ENCODE assay signal across 16 cellular contexts in the genomic region with DNA sequence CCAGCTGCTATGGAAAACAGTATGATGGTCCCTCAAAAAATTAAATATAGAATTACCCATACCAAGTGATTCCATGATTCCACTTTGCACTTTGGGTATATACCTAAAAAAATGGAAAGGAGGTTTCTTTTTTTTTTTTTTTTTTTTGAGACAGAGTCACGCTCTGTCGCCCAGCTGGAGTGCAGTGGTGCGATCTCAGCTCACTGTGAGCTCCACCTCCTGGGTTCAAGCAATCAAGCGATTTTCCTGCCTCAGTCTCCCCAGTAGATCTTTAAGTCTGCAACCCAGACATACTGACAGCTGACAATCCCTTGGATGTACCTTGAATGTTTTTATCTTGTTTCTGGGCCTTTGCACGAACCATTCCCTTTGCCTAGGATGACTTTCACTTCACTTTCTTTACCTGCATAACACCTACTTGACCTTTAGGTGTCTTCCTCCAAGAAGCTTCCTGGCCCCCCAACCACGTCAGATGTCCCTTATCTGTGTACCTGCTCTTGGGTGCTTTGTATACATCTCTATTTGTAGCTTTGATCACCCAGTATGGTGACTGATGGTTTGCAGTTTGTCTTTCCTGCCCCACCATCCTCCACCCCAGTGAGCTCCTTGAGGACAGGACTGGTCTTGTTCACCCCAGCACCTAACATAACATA. TPM values are rescaled to one million over a fixed set of nuclear protein-coding genes. Genes with fewer than 3 reads are reported as not detected.
A peak's percentile ranks its signal among the peaks of the same experiment; 100 is the strongest.
DNase-seq lines count a peak whose midpoint lies in the region; ATAC-seq and TF ChIP-seq lines count a peak whose summit lies in the region.
"Had no signal": no experiment of that assay in that cellular context is flagged by ENCODE, and none has a peak within 500 bp of the region (broad histone marks: within the 10 kb centered on the region; RNA-seq: fewer than 3 reads in every experiment).

No MANE protein-coding gene starts in this region.

- intact Hi-C loops in activated B cell treated with CpG ODN at 0.5 μM for 24 hours (cut with micrococcal nuclease) (loop anchor here (1.0 to 5.0 kb wide), 2 partner anchors 8 to 35 kb away; no protein-coding TSS in a partner anchor), lower lobe of right lung (cut with DNase I) (no loop called here)

- H3K9me3 ChIP-seq in lower lobe of right lung: no peaks in the 10 kb centered on the region
- H3K9me3 ChIP-seq: right atrium auricular region, upper lobe of left lung had no signal

- H3K4me3 ChIP-seq in GM12864 (ENCODE audit: low read depth, low read length) (no peak overlapping the region), lower lobe of right lung (no peak overlapping the region)
- H3K4me3 ChIP-seq: right atrium auricular region, upper lobe of left lung had no signal

- H3K27me3 Mint-ChIP-seq in activated B cell treated with CpG ODN at 0.5 μM for 24 hours: no peaks in the 10 kb centered on the region
- no peaks in the 10 kb centered on the region for H3K27me3 Mint-ChIP-seq in naive B cell

- DNase-seq in DMS53 (lab: John Stamatoyannopoulos, UW) (peak; percentile 72), DMS53 treated with DMSO at 0.1 percent for 48 hours (lab: John Stamatoyannopoulos, UW; ENCODE audit: unreplicated experiment) (no peak), GM12864 (ENCODE audit: low read depth) (no peak), activated B cell treated with CpG ODN at 0.5 μM for 24 hours (no peak), naive B cell (no peak), lower lobe of right lung (no peak), NOMO-1 (lab: John Stamatoyannopoulos, UW; ENCODE audit: unreplicated experiment in 2 of 2) (no peak)
- DNase-seq: dermis blood vessel endothelial cell, left ventricle myocardium superior, NCI-H82, T1000, upper lobe of left lung had no signal

- H3K4me3 Mint-ChIP-seq in activated B cell treated with CpG ODN at 0.5 μM for 24 hours (peak overlapping the region; percentile 45), naive B cell (peak overlapping the region in 7 of 8 donors; percentile 9 to 80 (median 44))
- H3K4me3 Mint-ChIP-seq: neural crest cell had no signal

- CTCF ChIA-PET in activated B cell treated with CpG ODN at 0.5 μM for 24 hours (lab: Charles Lee): interaction anchor here (0.8 to 1.4 kb wide), 3 partner anchors 17 to 35 kb away, joined by 3 to 8 read pairs (median 3); no protein-coding TSS in a partner anchor

- ATAC-seq in activated B cell treated with CpG ODN at 0.5 μM for 24 hours (ENCODE audit: low read depth) (peak; percentile 22), naive B cell (ENCODE audit: low read depth in 2 of 2) (peak; percentile 11 to 18), lower lobe of right lung (no peak), GM21786 (IDR thresholded peaks at IDR 0.05; ENCODE audit: unreplicated experiment) (no peak)
- ATAC-seq: left ventricle myocardium superior had no signal

- peaks cover 15% of the 10 kb centered on the region for H3K4me1 ChIP-seq in lower lobe of right lung
- H3K4me1 ChIP-seq: right atrium auricular region had no signal

- H3K4me1 Mint-ChIP-seq in activated B cell treated with CpG ODN at 0.5 μM for 24 hours (peaks cover 85% of the 10 kb centered on the region), naive B cell (peaks cover 33 to 89% (median 63%) of the 10 kb centered on the region in 3 donors)
- H3K4me1 Mint-ChIP-seq: neural crest cell had no signal

- H3K9me3 Mint-ChIP-seq in activated B cell treated with CpG ODN at 0.5 μM for 24 hours (no peaks in the 10 kb centered on the region), naive B cell (peaks cover 0 to 4% (median 0%) of the 10 kb centered on the region in 7 donors)
- H3K9me3 Mint-ChIP-seq: neural crest cell had no signal

- H3K36me3 Mint-ChIP-seq in activated B cell treated with CpG ODN at 0.5 μM for 24 hours (ENCODE audit: low read depth) (peaks cover 12% of the 10 kb centered on the region), naive B cell (peaks cover 0 to 4% of the 10 kb centered on the region in 2 donors)

- peak; percentile 13 for TF ChIP-seq CTCF in GM12864 (IDR thresholded peaks at IDR 0.05; ENCODE audit: low read depth, low read length, missing control alignments)
- TF ChIP-seq CTCF in activated B cell treated with CpG ODN at 0.5 μM for 24 hours (IDR thresholded peaks at IDR 0.05): no peak
- no peak for TF ChIP-seq CTCF in lower lobe of right lung (IDR thresholded peaks at IDR 0.05)

- no peaks in the 10 kb centered on the region for H3K27me3 ChIP-seq in lower lobe of right lung (ENCODE audit: low read depth)
- H3K27me3 ChIP-seq: right atrium auricular region, upper lobe of left lung had no signal

- POLR2A ChIA-PET in activated B cell treated with CpG ODN at 0.5 μM for 24 hours (lab: Charles Lee): interaction anchor here (0.6 to 17.5 kb wide), 6 partner anchors 11 to 237 kb away, joined by 4 to 425 read pairs (median 6); a partner anchor contains a TSS

- H3K27ac Mint-ChIP-seq in activated B cell treated with CpG ODN at 0.5 μM for 24 hours (peak overlapping the region; percentile 92), naive B cell (peak overlapping the region; percentile 96 to 100 (median 99))

- H3K36me3 ChIP-seq in lower lobe of right lung: peaks cover 10% of the 10 kb centered on the region
- H3K36me3 ChIP-seq: right atrium auricular region had no signal

- no peak overlapping the region for H3K27ac ChIP-seq in lower lobe of right lung
- H3K27ac ChIP-seq: 22Rv1, right atrium auricular region, upper lobe of left lung had no signal

RNA-seq across cellular contexts. Expression of a gene that starts 11.6 kb away (rescaled TPM):
- total RNA-seq in activated B cell treated with CpG ODN at 0.5 μM for 24 hours (4.4 and 5.7 TPM in 2 replicates), lower lobe of right lung (3.1 TPM)
- polyA plus RNA-seq in naive B cell (ENCODE audit: low read depth in 6 of 6): under 1 TPM in 3 of 6 donors, not detected in 3; 0.09 to 0.31 (median 0.11) TPM

RNA-seq across cellular contexts. Expression of a gene that starts 14.6 kb away (rescaled TPM):
- total RNA-seq in activated B cell treated with CpG ODN at 0.5 μM for 24 hours (424 and 458 TPM in 2 replicates), lower lobe of right lung (83.5 TPM)
- 1,000 to 10,000 TPM; 1,601 to 2,628 (median 2,020) TPM for polyA plus RNA-seq in naive B cell (ENCODE audit: low read depth in 6 of 6)

RNA-seq across cellular contexts. Expression of a gene that starts 46.4 kb away (rescaled TPM):
- total RNA-seq in activated B cell treated with CpG ODN at 0.5 μM for 24 hours (not detected in 2 replicates), lower lobe of right lung (7.5 TPM)
- polyA plus RNA-seq in naive B cell (ENCODE audit: low read depth in 6 of 6): under 1 TPM in 4 of 6 donors, not detected in 2; 0.32 to 0.72 (median 0.37) TPM
- total RNA-seq: dermis blood vessel endothelial cell, left ventricle myocardium superior, right atrium auricular region had no signal

Comparison
In these comparisons a context has a peak if more than half of its experiments do, and no peak if none do; other contexts are left out.
1. ATAC-seq: peak in activated B cell treated with CpG ODN at 0.5 μM for 24 hours (single experiment) and naive B cell (2 of 2); none in lower lobe of right lung (0 of 2) and GM21786 (single experiment).